Comparison of ENCODE assay signal across 21 cellular contexts in the genomic region with DNA sequence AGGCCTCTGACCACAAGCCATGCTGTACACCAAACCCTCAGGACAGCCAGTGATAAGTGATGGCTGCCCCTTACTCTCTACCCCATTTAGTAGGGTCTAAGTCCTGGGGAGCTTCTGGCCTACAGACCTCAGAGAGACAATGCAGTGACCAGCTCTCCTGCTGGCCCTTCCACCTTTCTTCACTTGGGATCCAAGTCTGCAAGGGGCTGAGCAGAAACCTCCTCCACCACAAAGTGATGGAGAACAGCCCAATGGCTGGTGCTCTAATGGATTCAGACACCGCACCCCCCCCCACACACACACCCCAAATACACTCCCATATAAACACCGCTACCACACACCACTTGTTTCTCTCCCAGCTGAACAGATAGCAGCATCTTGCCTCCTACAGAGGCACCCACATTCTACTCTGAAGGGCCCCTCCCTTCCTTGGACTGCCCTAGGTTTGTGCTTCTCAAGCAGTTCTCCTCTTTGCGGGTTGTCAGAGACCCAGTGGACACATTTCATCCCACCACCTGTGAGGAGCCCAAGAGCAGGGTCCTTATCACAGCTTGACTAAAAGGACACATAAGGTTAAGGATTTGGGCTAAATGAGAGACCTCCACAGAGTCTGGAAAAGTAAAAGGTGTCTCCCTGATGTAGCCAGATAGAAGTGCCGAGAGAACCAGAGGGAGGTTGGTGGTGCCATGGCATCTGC. TPM values are rescaled to one million over a fixed set of nuclear protein-coding genes. Genes with fewer than 3 reads are reported as not detected.
DNase-seq lines count a peak whose midpoint lies in the region; ATAC-seq, FAIRE-seq and TF ChIP-seq lines count a peak whose summit lies in the region.
"Had no signal": no experiment of that assay in that cellular context is flagged by ENCODE, and none has a peak within 500 bp of the region (broad histone marks: within the 10 kb centered on the region; RNA-seq: fewer than 3 reads in every experiment).

No MANE protein-coding gene starts in this region.

- peaks cover 10% of the 10 kb centered on the region; the same call in 1 of the 3 replicates for H3K36me3 ChIP-seq in K562 (ENCODE audit: control insufficient read depth, insufficient read depth, low read length)
- H3K36me3 ChIP-seq in muscle layer of colon (ENCODE audit: insufficient read depth, low read length), result peaks cover 10% of the 10 kb centered on the region
- H3K36me3 ChIP-seq in A673 (ENCODE audit: insufficient read depth, low read length, poor library complexity, severe bottlenecking), result no peaks in the 10 kb centered on the region
- H3K36me3 ChIP-seq: left lung, vagina had no signal

- H3K27me3 ChIP-seq in K562 (ENCODE audit: control insufficient read depth in 2 of 2, insufficient read depth in 2 of 2, low read length in 2 of 2), result no peaks in the 10 kb centered on the region
- H3K27me3 ChIP-seq in muscle layer of colon (ENCODE audit: control insufficient read depth in 1 of 2, insufficient read depth in 2 of 2, low read length in 2 of 2), result no peaks in the 10 kb centered on the region
- H3K27me3 ChIP-seq in A673 (replicated peaks; ENCODE audit: insufficient read depth, low read depth, low read length, poor library complexity), result no peaks in the 10 kb centered on the region
- H3K27me3 ChIP-seq: vagina had no signal

- BruUV-seq in K562 (replicated peaks; lab: Mats Ljungman, UMichigan), result no TSS peak
- BruUV-seq in A673 (replicated peaks; lab: Mats Ljungman, UMichigan), result no TSS peak

- ATAC-seq in K562 (no peak), GM21447 (IDR thresholded peaks at IDR 0.05; ENCODE audit: unreplicated experiment) (no peak)
- ATAC-seq: psoas muscle, Right ventricle myocardium inferior had no signal

- H4K20me1 ChIP-seq in K562 (replicated peaks; ENCODE audit: control insufficient read depth, insufficient read depth, low read length), result 0 out of 2 replicates have a peak, but pooled peaks cover 4% of the 10 kb centered on the region

- H3K27ac Mint-ChIP-seq in activated naive CD4-positive, alpha-beta T cell treated with anti-CD3 and anti-CD28 coated beads for 36 hours, result no peak overlapping the region
- peak overlapping the region; percentile 43 for H3K27ac Mint-ChIP-seq in type B pancreatic cell
- H3K27ac Mint-ChIP-seq: activated B cell treated with CpG ODN at 0.5 μM for 24 hours; stimulated activated naive CD8-positive, alpha-beta T cell treated with anti-CD3 and anti-CD28 coated beads, Interleukin-15, Interleukin-2, amounts not matched to agents 100 ng/mL and 50 ng/mL, for 24 hours; T-helper 1 cell treated with Interleukin-12 subunit alpha and Interleukin-12 subunit beta and Interleukin-4 antibody, amounts not matched to agents 30 μg/mL and 1 μg/mL, for 36 hours had no signal

- no peak overlapping the region for H3K4me2 ChIP-seq in K562 (ENCODE audit: insufficient read depth, low read length)

- in situ Hi-C loops in K562 (cut with MboI), result no loop called here

- H3K79me2 ChIP-seq in K562 (ENCODE audit: control insufficient read depth, insufficient read depth, low read length), result peaks cover 32% of the 10 kb centered on the region

- H3K4me3 Mint-ChIP-seq in activated naive CD4-positive, alpha-beta T cell treated with anti-CD3 and anti-CD28 coated beads for 36 hours, result no peak overlapping the region
- peak overlapping the region; percentile 85 for H3K4me3 Mint-ChIP-seq in type B pancreatic cell
- H3K4me3 Mint-ChIP-seq: stimulated activated naive CD8-positive, alpha-beta T cell treated with anti-CD3 and anti-CD28 coated beads, Interleukin-15, Interleukin-2, amounts not matched to agents 100 ng/mL and 50 ng/mL, for 24 hours; T-helper 1 cell treated with Interleukin-12 subunit alpha and Interleukin-12 subunit beta and Interleukin-4 antibody, amounts not matched to agents 30 μg/mL and 1 μg/mL, for 36 hours had no signal

- no peak overlapping the region for H3K4me3 ChIP-seq in K562
- H3K4me3 ChIP-seq in muscle layer of colon (ENCODE audit: low read depth in 1 of 2, low read length in 2 of 2), result no peak overlapping the region
- no peak overlapping the region for H3K4me3 ChIP-seq in A673 (ENCODE audit: low read depth, low read length, poor library complexity, severe bottlenecking)

- H3K4me1 ChIP-seq in K562 (replicated peaks in 1 of 2; ENCODE audit: control insufficient read depth in 2 of 2, insufficient read depth in 2 of 2, low read length in 2 of 2) (peaks cover 28 to 46% of the 10 kb centered on the region in 2 experiments), muscle layer of colon (ENCODE audit: insufficient read depth, low read length) (peaks cover 45% of the 10 kb centered on the region), A673 (ENCODE audit: insufficient read depth, low read length, poor library complexity, severe bottlenecking) (peaks cover 16% of the 10 kb centered on the region)

- H3K36me3 Mint-ChIP-seq in activated naive CD4-positive, alpha-beta T cell treated with anti-CD3 and anti-CD28 coated beads for 36 hours (ENCODE audit: low read depth), result no peaks in the 10 kb centered on the region
- peaks cover 6% of the 10 kb centered on the region for H3K36me3 Mint-ChIP-seq in type B pancreatic cell

- H3K27ac ChIP-seq in K562 (ENCODE audit: extremely low read depth, low read depth, low read length), result no peak overlapping the region
- peak overlapping the region; percentile 92 for H3K27ac ChIP-seq in muscle layer of colon (ENCODE audit: low read depth, low read length)
- no peak overlapping the region for H3K27ac ChIP-seq in A673 (ENCODE audit: low read depth, low read length, poor library complexity, severe bottlenecking)
- H3K27ac ChIP-seq: left lung had no signal

- peaks cover 12% of the 10 kb centered on the region for H3K27me3 Mint-ChIP-seq in activated naive CD4-positive, alpha-beta T cell treated with anti-CD3 and anti-CD28 coated beads for 36 hours (ENCODE audit: low read depth)
- H3K27me3 Mint-ChIP-seq in type B pancreatic cell, result no peaks in the 10 kb centered on the region

- POLR2A ChIA-PET in K562 (lab: Yijun Ruan, JAX) (interaction anchor here (0.8 to 1.0 kb wide), 2 partner anchors 29 to 48 kb away, joined by 3 to 5 read pairs; no protein-coding TSS in a partner anchor), A673 (lab: Charles Lee; ENCODE audit: low non-redundant PET) (no interaction called here)

- H3K9me1 ChIP-seq in K562 (ENCODE audit: control insufficient read depth, insufficient read depth, low read length), result no peaks in the 10 kb centered on the region

- peak overlapping the region in 1 of 2 experiments; percentile 81; a peak in 1 of 4 replicates for H3K9ac ChIP-seq in K562 (ENCODE audit: insufficient read depth in 1 of 2, low read depth in 2 of 2, low read length in 2 of 2)
- peak overlapping the region; percentile 59 for H3K9ac ChIP-seq in muscle layer of colon (ENCODE audit: low read length)

- CTCF ChIA-PET in activated naive CD4-positive, alpha-beta T cell treated with anti-CD3 and anti-CD28 coated beads for 36 hours (lab: Charles Lee), result interaction anchor here (2.2 kb wide), 1 partner anchor 18 kb away, joined by 9 read pairs; no protein-coding TSS in a partner anchor
- CTCF ChIA-PET in K562 (lab: Yijun Ruan, JAX; ENCODE audit: low intra/inter-chr PET ratio), result no interaction called here
- CTCF ChIA-PET in A673 (lab: Charles Lee), result no interaction called here

- WGBS in K562 (ENCODE audit: insufficient coverage, low coverage, missing lambda C conversion rate), result 60% methylated on average over 4 of the region's 4 CpGs

- no peak for TF ChIP-seq EP300 in K562 (IDR thresholded peaks at IDR 0.05; ENCODE audit: low read length)

- intact Hi-C loops in activated naive CD4-positive, alpha-beta T cell treated with anti-CD3 and anti-CD28 coated beads for 36 hours (cut with micrococcal nuclease), result no loop called here
- intact Hi-C loops in K562 (cut with micrococcal nuclease), result no loop called here
- intact Hi-C loops in A673 (cut with micrococcal nuclease; ENCODE audit: unreplicated experiment), result no loop called here

- peaks cover 14% of the 10 kb centered on the region for H3K4me1 Mint-ChIP-seq in activated naive CD4-positive, alpha-beta T cell treated with anti-CD3 and anti-CD28 coated beads for 36 hours (ENCODE audit: low read depth)
- H3K4me1 Mint-ChIP-seq in type B pancreatic cell (ENCODE audit: unreplicated experiment), result peaks cover 20% of the 10 kb centered on the region
- H3K4me1 Mint-ChIP-seq: activated B cell treated with CpG ODN at 0.5 μM for 24 hours had no signal

- no peak for TF ChIP-seq RAD21 in K562 (CRISPR knock-in tag; conservative IDR thresholded peaks at IDR 0.05 in 1 of 2, IDR thresholded peaks at IDR 0.05 in 1 of 2)

- no peaks in the 10 kb centered on the region; the same call in 1 of the 2 replicates for H3K9me3 ChIP-seq in K562 (replicated peaks; ENCODE audit: control insufficient read depth, insufficient read depth, low read depth, low read length)
- H3K9me3 ChIP-seq in muscle layer of colon (ENCODE audit: low read length), result no peaks in the 10 kb centered on the region
- H3K9me3 ChIP-seq in A673 (ENCODE audit: low read depth, low read length, poor library complexity, severe bottlenecking), result no peaks in the 10 kb centered on the region
- H3K9me3 ChIP-seq: left lung, psoas muscle, vagina had no signal

- no peak for TF ChIP-seq POLR2A in K562 (conservative IDR thresholded peaks at IDR 0.05)

- peak; percentile 3 for DNase-seq in activated naive CD4-positive, alpha-beta T cell treated with anti-CD3 and anti-CD28 coated beads for 36 hours
- DNase-seq in activated naive CD4-positive, alpha-beta T cell (lab: John Stamatoyannopoulos, UW), result no peak
- DNase-seq in K562 (ENCODE audit: extremely low read depth in 1 of 4, low spot score in 3 of 4) (peak in 1 of 4 experiments; percentile 32), type B pancreatic cell (ENCODE audit: extremely low spot score, unreplicated experiment) (peak; percentile 27), SKM-1 (lab: John Stamatoyannopoulos, UW; ENCODE audit: unreplicated experiment) (no peak), A673 (ENCODE audit: low spot score) (no peak)
- DNase-seq: activated B cell treated with CpG ODN at 0.5 μM for 24 hours; CD8-positive, alpha-beta memory T cell; central memory CD4-positive, alpha-beta T cell; EL; left lung; NCI-H146; NCI-H345; psoas muscle had no signal

- H3K9me3 Mint-ChIP-seq in activated naive CD4-positive, alpha-beta T cell treated with anti-CD3 and anti-CD28 coated beads for 36 hours, result no peaks in the 10 kb centered on the region
- no peaks in the 10 kb centered on the region for H3K9me3 Mint-ChIP-seq in type B pancreatic cell
- H3K9me3 Mint-ChIP-seq: activated B cell treated with CpG ODN at 0.5 μM for 24 hours; CD8-positive, alpha-beta memory T cell; stimulated activated naive CD8-positive, alpha-beta T cell treated with anti-CD3 and anti-CD28 coated beads, Interleukin-15, Interleukin-2, amounts not matched to agents 100 ng/mL and 50 ng/mL, for 24 hours; T-helper 1 cell treated with Interleukin-12 subunit alpha and Interleukin-12 subunit beta and Interleukin-4 antibody, amounts not matched to agents 30 μg/mL and 1 μg/mL, for 36 hours had no signal

- peak; percentile 59 for FAIRE-seq in K562 (lab: Jason Lieb, UNC)
- FAIRE-seq: H1 had no signal

- H2AFZ ChIP-seq in K562 (ENCODE audit: low read depth, low read length), result peak overlapping the region; percentile 26; the same call in 1 of the 2 replicates

- TF ChIP-seq CTCF in K562 (IDR thresholded peaks at IDR 0.05 in 2 of 3, conservative IDR thresholded peaks at IDR 0.05 in 1 of 3; ENCODE audit: insufficient read depth in 2 of 3, low read depth in 1 of 3, low read length in 3 of 3), result no peak
- TF ChIP-seq CTCF in type B pancreatic cell (conservative IDR thresholded peaks at IDR 0.05), result no peak
- TF ChIP-seq CTCF in A673 (conservative IDR thresholded peaks at IDR 0.05; ENCODE audit: low read depth, low read length), result no peak

RNA-seq across cellular contexts. Expression of a gene that starts 1.3 kb away (rescaled TPM):
- total RNA-seq in activated naive CD4-positive, alpha-beta T cell treated with anti-CD3 and anti-CD28 coated beads for 36 hours, result not detected
- total RNA-seq in K562 (2011; cell fraction: chromatin; rRNA removed; ENCODE audit: low replicate concordance), result 15.3 and 55.6 TPM in 2 replicates
- 40.3 and 43.7 TPM in 2 replicates for total RNA-seq in K562 (2011; cell fraction: nucleolus; rRNA removed)
- 22.2 and 23.8 TPM in 2 replicates for total RNA-seq in K562 (2011; cell fraction: nucleoplasm; rRNA removed)
- 13.1 and 22.8 TPM in 2 replicates for total RNA-seq in K562 (2014; rRNA removed)
- total RNA-seq in K562 (2014; rRNA removed; fragmentation: Illumina TruSeq; extraction: Trizol), result 3.5 and 4.5 TPM in 2 replicates
- total RNA-seq in K562 (2015; rRNA removed; fragmentation: Illumina TruSeq; extraction: Trizol), result 12.1 and 12.3 TPM in 2 replicates
- 31.5 and 32.8 TPM in 2 replicates for total RNA-seq in K562 (2021)
- polyA plus RNA-seq in K562 (2011; rRNA removed), result 13.6 and 17.2 TPM in 2 replicates
- polyA plus RNA-seq in K562 (2011; cell fraction: cytosol; rRNA removed), result 29.6 and 178 TPM in 2 replicates
- polyA plus RNA-seq in K562 (2011; cell fraction: nucleus; rRNA removed), result 34.4 and 101 TPM in 2 replicates
- 25.0 and 31.0 TPM in 2 replicates for polyA plus RNA-seq in K562 (2012)
- polyA plus RNA-seq in K562 (2014; fragmentation: Illumina TruSeq; extraction: Trizol), result 28.9 and 44.6 TPM in 2 replicates
- polyA plus RNA-seq in K562 (2014; fragmentation: Nextera tagmentation; extraction: Ambion mirVana), result under 1 TPM; 0.28 to 0.73 TPM
- 14.0 and 21.3 TPM in 2 replicates for polyA plus RNA-seq in K562 (2014; rRNA removed)
- 3.7 and 7.8 TPM in 2 replicates for polyA minus RNA-seq in K562 (2011; rRNA and poly(A)+ RNA removed)
- 29.4 and 30.8 TPM in 2 replicates for polyA minus RNA-seq in K562 (2011; cell fraction: cytosol; rRNA and poly(A)+ RNA removed)
- 19.0 and 26.5 TPM in 2 replicates for polyA minus RNA-seq in K562 (2011; cell fraction: nucleus; rRNA and poly(A)+ RNA removed)
- total RNA-seq in type B pancreatic cell (ENCODE audit: low replicate concordance), result 40.0 and 43.8 TPM in 2 replicates
- 6.0 and 8.9 TPM in 2 replicates for total RNA-seq in A673 (2021)
- total RNA-seq: activated B cell treated with CpG ODN at 0.5 μM for 24 hours had no signal
- polyA plus RNA-seq: CD8-positive, alpha-beta memory T cell had no signal

RNA-seq across cellular contexts. Expression of a gene that starts 28.6 kb away (rescaled TPM):
- total RNA-seq in activated naive CD4-positive, alpha-beta T cell treated with anti-CD3 and anti-CD28 coated beads for 36 hours, result under 1 TPM; 0.47 to 0.74 TPM
- total RNA-seq in K562 (2011; cell fraction: chromatin; rRNA removed; ENCODE audit: low replicate concordance), result 85.5 and 109 TPM in 2 replicates
- total RNA-seq in K562 (2011; cell fraction: nucleolus; rRNA removed), result 93.4 and 102 TPM in 2 replicates
- 98.7 and 106 TPM in 2 replicates for total RNA-seq in K562 (2011; cell fraction: nucleoplasm; rRNA removed)
- total RNA-seq in K562 (2014; rRNA removed) (11.9 and 12.1 TPM in 2 replicates), K562 (2014; rRNA removed; fragmentation: Illumina TruSeq; extraction: Trizol) (11.6 and 12.7 TPM in 2 replicates), K562 (2015; rRNA removed; fragmentation: Illumina TruSeq; extraction: Trizol) (11.2 and 11.4 TPM in 2 replicates), K562 (2021) (14.2 and 14.3 TPM in 2 replicates), type B pancreatic cell (ENCODE audit: low replicate concordance) (38.5 and 56.3 TPM in 2 replicates), A673 (2021) (2.8 and 3.3 TPM in 2 replicates)
- polyA plus RNA-seq in K562 (2011; rRNA removed) (50.0 and 59.7 TPM in 2 replicates), K562 (2014; fragmentation: Illumina TruSeq; extraction: Trizol) (10.7 and 12.5 TPM in 2 replicates), K562 (2014; fragmentation: Nextera tagmentation; extraction: Ambion mirVana) (10 to 100 TPM; 17.9 to 29.2 TPM), K562 (2014; rRNA removed) (9.6 and 10.7 TPM in 2 replicates)
- 34.9 and 51.8 TPM in 2 replicates for polyA plus RNA-seq in K562 (2011; cell fraction: cytosol; rRNA removed)
- polyA plus RNA-seq in K562 (2011; cell fraction: nucleus; rRNA removed), result 59.8 and 76.7 TPM in 2 replicates
- polyA plus RNA-seq in K562 (2012), result 20.8 and 31.5 TPM in 2 replicates
- 50.0 and 59.9 TPM in 2 replicates for polyA minus RNA-seq in K562 (2011; rRNA and poly(A)+ RNA removed)
- polyA minus RNA-seq in K562 (2011; cell fraction: cytosol; rRNA and poly(A)+ RNA removed), result 21.2 and 21.5 TPM in 2 replicates
- 18.2 and 27.4 TPM in 2 replicates for polyA minus RNA-seq in K562 (2011; cell fraction: nucleus; rRNA and poly(A)+ RNA removed)
- polyA plus RNA-seq: CD8-positive, alpha-beta memory T cell had no signal

RNA-seq across cellular contexts. Expression of a gene that starts 38.0 kb away (rescaled TPM):
- total RNA-seq in activated naive CD4-positive, alpha-beta T cell treated with anti-CD3 and anti-CD28 coated beads for 36 hours, result 1 to 10 TPM; 1.9 to 2.0 TPM
- total RNA-seq in K562 (2011; cell fraction: chromatin; rRNA removed; ENCODE audit: low replicate concordance), result 10.8 and 13.1 TPM in 2 replicates
- 15.8 and 21.3 TPM in 2 replicates for total RNA-seq in K562 (2011; cell fraction: nucleolus; rRNA removed)
- total RNA-seq in K562 (2011; cell fraction: nucleoplasm; rRNA removed), result 10.2 and 12.6 TPM in 2 replicates
- 6.5 and 7.9 TPM in 2 replicates for total RNA-seq in K562 (2014; rRNA removed)
- 5.7 and 6.2 TPM in 2 replicates for total RNA-seq in K562 (2014; rRNA removed; fragmentation: Illumina TruSeq; extraction: Trizol)
- total RNA-seq in K562 (2015; rRNA removed; fragmentation: Illumina TruSeq; extraction: Trizol), result 4.5 and 4.8 TPM in 2 replicates
- total RNA-seq in K562 (2021), result 7.6 and 9.6 TPM in 2 replicates
- 5.2 and 9.5 TPM in 2 replicates for polyA plus RNA-seq in K562 (2011; rRNA removed)
- 3.8 and 8.4 TPM in 2 replicates for polyA plus RNA-seq in K562 (2011; cell fraction: cytosol; rRNA removed)
- polyA plus RNA-seq in K562 (2011; cell fraction: nucleus; rRNA removed), result 9.1 and 22.6 TPM in 2 replicates
- polyA plus RNA-seq in K562 (2012), result 1.1 and 2.8 TPM in 2 replicates
- polyA plus RNA-seq in K562 (2014; fragmentation: Illumina TruSeq; extraction: Trizol), result 5.8 and 6.1 TPM in 2 replicates
- 1 to 10 TPM; 2.7 to 2.9 TPM for polyA plus RNA-seq in K562 (2014; fragmentation: Nextera tagmentation; extraction: Ambion mirVana)
- 6.0 and 7.0 TPM in 2 replicates for polyA plus RNA-seq in K562 (2014; rRNA removed)
- 4.2 and 9.2 TPM in 2 replicates for polyA minus RNA-seq in K562 (2011; rRNA and poly(A)+ RNA removed)
- 4.4 and 7.5 TPM in 2 replicates for polyA minus RNA-seq in K562 (2011; cell fraction: cytosol; rRNA and poly(A)+ RNA removed)
- 7.0 and 13.3 TPM in 2 replicates for polyA minus RNA-seq in K562 (2011; cell fraction: nucleus; rRNA and poly(A)+ RNA removed)
- 1.3 and 2.0 TPM in 2 replicates for total RNA-seq in type B pancreatic cell (ENCODE audit: low replicate concordance)
- 0.42 and 0.99 TPM in 2 replicates for total RNA-seq in A673 (2021)
- total RNA-seq: activated B cell treated with CpG ODN at 0.5 μM for 24 hours had no signal

Comparison
In these comparisons a context has a peak if more than half of its experiments do, and no peak if none do; other contexts are left out.
1. DNase-seq: peak in activated naive CD4-positive, alpha-beta T cell treated with anti-CD3 and anti-CD28 coated beads for 36 hours (single experiment) and type B pancreatic cell (single experiment); none in activated naive CD4-positive, alpha-beta T cell (0 of 4), SKM-1 (single experiment) and A673 (single experiment).